7 cellular contexts compared by ENCODE assay signal in genomic region chr7:30596043-30596641, GRCh38. TPM values are rescaled to one million over a fixed set of nuclear protein-coding genes. Genes with fewer than 3 reads are reported as not detected.
DNase-seq lines count a peak whose midpoint lies in the region; FAIRE-seq and TF ChIP-seq lines count a peak whose summit lies in the region.

No MANE protein-coding gene starts in this region.

- peak; percentile 4 for FAIRE-seq in endothelial cell of umbilical vein (lab: Jason Lieb, UNC)

- no peaks in the 10 kb centered on the region for H3K9me1 ChIP-seq in endothelial cell of umbilical vein (replicated peaks; ENCODE audit: control insufficient read depth, extremely low read depth, insufficient read depth, low read length)

- peaks cover 4% of the 10 kb centered on the region for H3K27me3 Mint-ChIP-seq in nephron progenitor cell (ENCODE audit: low read depth, poor library complexity)

- dilution Hi-C loops in endothelial cell of umbilical vein (cut with MboI; ENCODE audit: extremely low pct_ligation_motif_present, low sequenced_read_pairs) = no loop called here

- H3K27me3 ChIP-seq in endothelial cell of umbilical vein (ENCODE audit: control insufficient read depth in 2 of 2, insufficient read depth in 2 of 2, low read length in 2 of 2) = no peaks in the 10 kb centered on the region

- peak; percentile 17 for DNase-seq in DMS79 (lab: John Stamatoyannopoulos, UW)
- peak; percentile 66 for DNase-seq in HT-29 (ENCODE audit: low spot score)
- DNase-seq in SW480 (ENCODE audit: low spot score) = peak; percentile 79
- DNase-seq in endothelial cell of umbilical vein (ENCODE audit: low read depth, low spot score) = peak; percentile 43
- peak; percentile 8 for DNase-seq in nephron progenitor cell
- no peak for DNase-seq in NCI-H774 (lab: John Stamatoyannopoulos, UW)
- no peak for DNase-seq in nucleus accumbens (lab: John Stamatoyannopoulos, UW)

- peaks cover 21% of the 10 kb centered on the region for H3K4me1 ChIP-seq in endothelial cell of umbilical vein (ENCODE audit: control insufficient read depth, extremely low read depth, insufficient read depth, low read length)

- H4K20me1 ChIP-seq in endothelial cell of umbilical vein (replicated peaks; ENCODE audit: control insufficient read depth, extremely low read depth, insufficient read depth, low read length) = no peaks in the 10 kb centered on the region

- H3K36me3 ChIP-seq in endothelial cell of umbilical vein (ENCODE audit: control insufficient read depth in 2 of 2, extremely low read depth in 1 of 2, insufficient read depth in 2 of 2, low read length in 2 of 2) = peaks cover 7% of the 10 kb centered on the region in 2 experiments

- no TSS peak for BruUV-seq in endothelial cell of umbilical vein (replicated peaks; lab: Mats Ljungman, UMichigan)

- peaks cover 43% of the 10 kb centered on the region for H3K36me3 Mint-ChIP-seq in nephron progenitor cell (ENCODE audit: low read depth)

- intact Hi-C loops in endothelial cell of umbilical vein (cut with micrococcal nuclease) = no loop called here

- TF ChIP-seq POLR2A in endothelial cell of umbilical vein (IDR thresholded peaks at IDR 0.05; ENCODE audit: low read depth, low read length) = no peak

- POLR2A ChIA-PET in endothelial cell of umbilical vein (lab: Charles Lee) = no interaction called here

- TF ChIP-seq CTCF in endothelial cell of umbilical vein (IDR thresholded peaks at IDR 0.05; ENCODE audit: extremely low read depth in 1 of 2, insufficient read depth in 1 of 2, low read depth in 1 of 2, low read length in 2 of 2) (no peak), nephron progenitor cell (IDR thresholded peaks at IDR 0.05) (no peak)

- CTCF ChIA-PET in endothelial cell of umbilical vein (lab: Charles Lee) = no interaction called here

- H3K4me3 ChIP-seq in endothelial cell of umbilical vein (replicated peaks in 1 of 3; ENCODE audit: insufficient read depth in 1 of 3, low read depth in 1 of 3, low read length in 3 of 3) = peak overlapping the region; percentile 53 to 96 (median 57)

- H3K27ac Mint-ChIP-seq in nephron progenitor cell = peak overlapping the region; percentile 98

- H3K9me3 Mint-ChIP-seq in nephron progenitor cell = no peaks in the 10 kb centered on the region

- H3K27ac ChIP-seq in endothelial cell of umbilical vein (ENCODE audit: insufficient read depth, low read depth, low read length) = peak overlapping the region; percentile 84

- peaks cover 63% of the 10 kb centered on the region for H3K79me2 ChIP-seq in endothelial cell of umbilical vein (ENCODE audit: control insufficient read depth, insufficient read depth, low read length)

- no peaks in the 10 kb centered on the region for H3K9me3 ChIP-seq in endothelial cell of umbilical vein (replicated peaks; ENCODE audit: control insufficient read depth, insufficient read depth, low read length)

- peak overlapping the region; percentile 93 for H3K9ac ChIP-seq in endothelial cell of umbilical vein (replicated peaks; ENCODE audit: extremely low read depth, insufficient read depth, low read length)

- no peak overlapping the region for H2AFZ ChIP-seq in endothelial cell of umbilical vein (ENCODE audit: low read depth, low read length)

- H3K4me3 Mint-ChIP-seq in nephron progenitor cell = peak overlapping the region; percentile 100

- H3K4me1 Mint-ChIP-seq in nephron progenitor cell = peaks cover 37% of the 10 kb centered on the region

- H3K4me2 ChIP-seq in endothelial cell of umbilical vein (ENCODE audit: insufficient read depth, low read length) = peak overlapping the region; percentile 88

TF ChIP-seq in endothelial cell of umbilical vein, 7 proteins besides CTCF, POLR2A, EP300 and RAD21:
- no peak for TF ChIP-seq FOS (IDR thresholded peaks at IDR 0.05; ENCODE audit: borderline replicate concordance, insufficient read depth, low read length)
- TF ChIP-seq JUN (IDR thresholded peaks at IDR 0.05; ENCODE audit: borderline replicate concordance, insufficient read depth, insufficient read length, low read depth) = no peak
- TF ChIP-seq EZH2 (IDR thresholded peaks at IDR 0.05; ENCODE audit: borderline replicate concordance, low read depth, low read length, severe bottlenecking) = no peak
- TF ChIP-seq MYC (IDR thresholded peaks at IDR 0.05; ENCODE audit: low read depth, low read length) = no peak
- TF ChIP-seq POLR2AphosphoS5 (IDR thresholded peaks at IDR 0.05; ENCODE audit: insufficient read depth, low read depth, low read length) = no peak
- TF ChIP-seq GATA2 (IDR thresholded peaks at IDR 0.05; ENCODE audit: insufficient read depth, insufficient read length, low read depth, low read length) = no peak
- TF ChIP-seq, protein P1, sequence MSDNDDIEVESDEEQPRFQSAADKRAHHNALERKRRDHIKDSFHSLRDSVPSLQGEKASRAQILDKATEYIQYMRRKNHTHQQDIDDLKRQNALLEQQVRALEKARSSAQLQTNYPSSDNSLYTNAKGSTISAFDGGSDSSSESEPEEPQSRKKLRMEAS (IDR thresholded peaks at IDR 0.05; ENCODE audit: insufficient read depth, insufficient read length) = no peak

RNA-seq across cellular contexts. Expression of gene GARS1, which starts 1.5 kb away (rescaled TPM):
- total RNA-seq in HT-29 (2014; rRNA removed; shearing (Covaris generic)) = 140 and 145 TPM in 2 replicates
- total RNA-seq in endothelial cell of umbilical vein = 194 and 206 TPM in 2 replicates
- 295 and 300 TPM in 2 replicates for polyA plus RNA-seq in endothelial cell of umbilical vein
- polyA plus RNA-seq in endothelial cell of umbilical vein (2011; cell fraction: cytosol; rRNA removed) = 315 and 360 TPM in 2 replicates
- 242 and 254 TPM in 2 replicates for polyA plus RNA-seq in endothelial cell of umbilical vein (2011; cell fraction: nucleus; rRNA removed)
- 164 and 212 TPM in 2 replicates for polyA plus RNA-seq in endothelial cell of umbilical vein (2012)
- polyA minus RNA-seq in endothelial cell of umbilical vein = 418 and 437 TPM in 2 replicates
- polyA minus RNA-seq in endothelial cell of umbilical vein (2011; cell fraction: cytosol; rRNA and poly(A)+ RNA removed) = 208 TPM
- polyA minus RNA-seq in endothelial cell of umbilical vein (2011; cell fraction: nucleus; rRNA and poly(A)+ RNA removed) = 144 and 179 TPM in 2 replicates

Comparison
In these comparisons a context has a peak if more than half of its experiments do, and no peak if none do; other contexts are left out.
1. DNase-seq: peak in DMS79 (single experiment), HT-29 (single experiment), SW480 (single experiment), endothelial cell of umbilical vein (single experiment) and nephron progenitor cell (single experiment); none in NCI-H774 (single experiment) and nucleus accumbens (0 of 56).